ENCODE assay signal across 8 cellular contexts in the genomic region with DNA sequence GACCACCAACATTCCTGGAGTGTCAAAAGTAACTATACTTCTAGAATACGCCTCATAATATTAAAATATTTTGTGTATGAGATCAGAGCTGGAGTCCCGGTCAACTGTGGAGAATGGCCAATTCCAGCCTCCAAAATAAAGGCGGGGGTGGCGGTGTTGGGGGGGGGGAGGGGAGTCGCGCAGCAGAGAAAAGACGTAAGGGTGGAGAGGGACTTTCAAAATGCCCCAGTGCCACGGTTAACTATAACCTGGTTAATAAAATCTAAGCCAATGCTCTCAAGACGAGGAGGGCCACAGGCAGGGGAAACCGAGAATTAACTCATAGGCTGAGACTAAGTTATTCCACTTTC. TPM values are rescaled to one million over a fixed set of nuclear protein-coding genes. Genes with fewer than 3 reads are reported as not detected.
DNase-seq lines count a peak whose midpoint lies in the region; ATAC-seq and TF ChIP-seq lines count a peak whose summit lies in the region.

No MANE protein-coding gene starts in this region.

- no peaks in the 10 kb centered on the region for H3K9me3 Mint-ChIP-seq in chondrocyte (ENCODE audit: low read depth)

- H3K4me3 ChIP-seq in DOHH2 (ENCODE audit: low read length) (peak overlapping the region; percentile 82), H7 (ENCODE audit: insufficient read depth, low read depth, low read length) (peak overlapping the region; percentile 98), PC-3 (ENCODE audit: low read length) (peak overlapping the region; percentile 88), liver (ENCODE audit: low read depth in 1 of 3, low read length in 3 of 3) (peak overlapping the region; percentile 69 to 92 (median 83)), tibial artery (peak overlapping the region; percentile 90 to 95)

- H3K9ac ChIP-seq in PC-3 (ENCODE audit: low read length) (peak overlapping the region; percentile 99), liver (ENCODE audit: low read depth in 1 of 2, low read length in 2 of 2) (peak overlapping the region; percentile 90 to 97)

- POLR2A ChIA-PET in PC-3 (lab: Charles Lee; ENCODE audit: unreplicated experiment), result no interaction called here

- H3K79me2 ChIP-seq in DOHH2 (ENCODE audit: control insufficient read depth, low read length) (peaks cover 77% of the 10 kb centered on the region), PC-3 (ENCODE audit: low read length) (peaks cover 63% of the 10 kb centered on the region)

- no peaks in the 10 kb centered on the region for H3K36me3 Mint-ChIP-seq in chondrocyte (ENCODE audit: low read depth)

- no peaks in the 10 kb centered on the region for H3K9me2 ChIP-seq in DOHH2 (replicated peaks; ENCODE audit: control insufficient read depth, low read length)
- H3K9me2 ChIP-seq in PC-3 (replicated peaks; ENCODE audit: low read length), result no peaks in the 10 kb centered on the region

- H3K27me3 Mint-ChIP-seq in chondrocyte (ENCODE audit: low read depth), result no peaks in the 10 kb centered on the region

- H3F3A ChIP-seq in DOHH2 (ENCODE audit: control insufficient read depth, insufficient read depth), result peaks cover 16% of the 10 kb centered on the region
- H3F3A ChIP-seq in PC-3 (ENCODE audit: low read length, unreplicated experiment), result no peaks in the 10 kb centered on the region

- H3K4me2 ChIP-seq in DOHH2 (ENCODE audit: low read length) (peak overlapping the region; percentile 77), PC-3 (ENCODE audit: low read length) (peak overlapping the region; percentile 92)

- WGBS in liver, result under 1% methylated on average over 10 of the region's 10 CpGs

- CTCF ChIA-PET in PC-3 (lab: Charles Lee), result no interaction called here

- BruUV-seq in PC-3 (replicated peaks; lab: Mats Ljungman, UMichigan), result no TSS peak

- H3K4me3 Mint-ChIP-seq in chondrocyte (ENCODE audit: unreplicated experiment), result peak overlapping the region; percentile 87

- H3K36me3 ChIP-seq in DOHH2 (ENCODE audit: control insufficient read depth, low read length) (peaks cover 53% of the 10 kb centered on the region), H7 (replicated peaks; ENCODE audit: control insufficient read depth, insufficient read depth, low read length) (no peaks in the 10 kb centered on the region), PC-3 (ENCODE audit: low read depth, low read length) (no peaks in the 10 kb centered on the region), liver (ENCODE audit: control insufficient read depth in 4 of 4, insufficient read depth in 3 of 4, low read depth in 1 of 4, low read length in 3 of 4) (no peaks in the 10 kb centered on the region), tibial artery (no peaks in the 10 kb centered on the region)

- no peaks in the 10 kb centered on the region for H3K27me3 ChIP-seq in DOHH2 (ENCODE audit: control insufficient read depth, low read length)
- no peaks in the 10 kb centered on the region for H3K27me3 ChIP-seq in H7 (ENCODE audit: control insufficient read depth, insufficient read depth, low read length)
- no peaks in the 10 kb centered on the region for H3K27me3 ChIP-seq in PC-3 (ENCODE audit: low read length)
- no peaks in the 10 kb centered on the region for H3K27me3 ChIP-seq in liver (ENCODE audit: control insufficient read depth in 4 of 4, insufficient read depth in 4 of 4, low read length in 3 of 4)
- no peaks in the 10 kb centered on the region for H3K27me3 ChIP-seq in tibial artery

- no peak for TF ChIP-seq RAD21 in liver (IDR thresholded peaks at IDR 0.05)

- H2AFZ ChIP-seq in PC-3 (ENCODE audit: low read length), result peak overlapping the region; percentile 71

- DNase-seq in H7 (peak; percentile 76), PC-3 (peak; percentile 70), chondrocyte (ENCODE audit: low spot score) (no peak), tibial artery (peak; percentile 50 to 78), NCI-H510A treated with DMSO at 0.1 percent for 48 hours (lab: John Stamatoyannopoulos, UW) (no peak)
- no peak for DNase-seq in activated CD4-positive, alpha-beta T cell treated with anti-CD3 and anti-CD28 coated beads for 1 hour

- TF ChIP-seq CTCF in DOHH2 (IDR thresholded peaks at IDR 0.05; ENCODE audit: low read depth, low read length, poor library complexity, severe bottlenecking) (no peak), PC-3 (conservative IDR thresholded peaks at IDR 0.05; ENCODE audit: low read depth, low read length) (no peak), chondrocyte (IDR thresholded peaks at IDR 0.05) (peak; percentile 6), liver (IDR thresholded peaks at IDR 0.05; ENCODE audit: low read depth, low read length, missing input control) (no peak), tibial artery (IDR thresholded peaks at IDR 0.05) (no peak)

- H3K4me1 Mint-ChIP-seq in chondrocyte (ENCODE audit: low read depth), result peaks cover 45% of the 10 kb centered on the region

- intact Hi-C loops in PC-3 (cut with micrococcal nuclease), result loop anchor here (1.0 to 10.0 kb wide), 3 partner anchors 99 to 452 kb away; a partner anchor contains a TSS
- intact Hi-C loops in tibial artery (cut with DNase I; ENCODE audit: low total_unique reads), result loop anchor here (5.0 to 10.0 kb wide), 2 partner anchors 103 to 449 kb away; a partner anchor contains a TSS

- peak; percentile 11 for ATAC-seq in PC-3

- H3K9me3 ChIP-seq in DOHH2 (ENCODE audit: control insufficient read depth, insufficient read depth, low read length) (no peaks in the 10 kb centered on the region), PC-3 (ENCODE audit: low read length) (no peaks in the 10 kb centered on the region), liver (ENCODE audit: control insufficient read depth in 4 of 4, low read length in 3 of 4) (no peaks in the 10 kb centered on the region), tibial artery (no peaks in the 10 kb centered on the region)

- H3K4me1 ChIP-seq in DOHH2 (ENCODE audit: control insufficient read depth, low read length) (peaks cover 40% of the 10 kb centered on the region), PC-3 (ENCODE audit: insufficient read depth, low read length) (peaks cover 22% of the 10 kb centered on the region), liver (ENCODE audit: control insufficient read depth in 4 of 4, insufficient read depth in 4 of 4, low read length in 3 of 4) (peaks cover 7 to 24% (median 16%) of the 10 kb centered on the region in 4 donors), tibial artery (peaks cover 0 to 48% (median 37%) of the 10 kb centered on the region in 4 donors)

- peak overlapping the region; percentile 99 for H3K27ac Mint-ChIP-seq in chondrocyte (ENCODE audit: unreplicated experiment)

- H4K20me1 ChIP-seq in DOHH2 (ENCODE audit: control insufficient read depth, insufficient read depth, low read depth, low read length) (peaks cover 15% of the 10 kb centered on the region), PC-3 (ENCODE audit: low read length) (peaks cover 34% of the 10 kb centered on the region)

- peak overlapping the region; percentile 91 for H3K27ac ChIP-seq in DOHH2 (ENCODE audit: low read depth, low read length)
- peak overlapping the region; percentile 91 for H3K27ac ChIP-seq in PC-3 (ENCODE audit: low read length)
- H3K27ac ChIP-seq in liver (ENCODE audit: low read depth in 1 of 2, low read length in 2 of 2), result peak overlapping the region; percentile 97 to 100
- H3K27ac ChIP-seq in tibial artery, result peak overlapping the region; percentile 100

TF ChIP-seq in liver, 16 proteins besides CTCF, POLR2A, EP300 and RAD21 (continues in another document):
- TF ChIP-seq SP1 (IDR thresholded peaks at IDR 0.05), result no peak
- TF ChIP-seq, protein P1, sequence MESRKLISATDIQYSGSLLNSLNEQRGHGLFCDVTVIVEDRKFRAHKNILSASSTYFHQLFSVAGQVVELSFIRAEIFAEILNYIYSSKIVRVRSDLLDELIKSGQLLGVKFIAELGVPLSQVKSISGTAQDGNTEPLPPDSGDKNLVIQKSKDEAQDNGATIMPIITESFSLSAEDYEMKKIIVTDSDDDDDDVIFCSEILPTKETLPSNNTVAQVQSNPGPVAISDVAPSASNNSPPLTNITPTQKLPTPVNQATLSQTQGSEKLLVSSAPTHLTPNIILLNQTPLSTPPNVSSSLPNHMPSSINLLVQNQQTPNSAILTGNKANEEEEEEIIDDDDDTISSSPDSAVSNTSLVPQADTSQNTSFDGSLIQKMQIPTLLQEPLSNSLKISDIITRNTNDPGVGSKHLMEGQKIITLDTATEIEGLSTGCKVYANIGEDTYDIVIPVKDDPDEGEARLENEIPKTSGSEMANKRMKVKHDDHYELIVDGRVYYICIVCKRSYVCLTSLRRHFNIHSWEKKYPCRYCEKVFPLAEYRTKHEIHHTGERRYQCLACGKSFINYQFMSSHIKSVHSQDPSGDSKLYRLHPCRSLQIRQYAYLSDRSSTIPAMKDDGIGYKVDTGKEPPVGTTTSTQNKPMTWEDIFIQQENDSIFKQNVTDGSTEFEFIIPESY (IDR thresholded peaks at IDR 0.05), result no peak
- peak in 1 of 2 donors; percentile 29 for TF ChIP-seq EGR1 (IDR thresholded peaks at IDR 0.05; ENCODE audit: low read depth in 2 of 2)
- no peak for TF ChIP-seq FOXA2 (IDR thresholded peaks at IDR 0.05)
- TF ChIP-seq, protein P2, sequence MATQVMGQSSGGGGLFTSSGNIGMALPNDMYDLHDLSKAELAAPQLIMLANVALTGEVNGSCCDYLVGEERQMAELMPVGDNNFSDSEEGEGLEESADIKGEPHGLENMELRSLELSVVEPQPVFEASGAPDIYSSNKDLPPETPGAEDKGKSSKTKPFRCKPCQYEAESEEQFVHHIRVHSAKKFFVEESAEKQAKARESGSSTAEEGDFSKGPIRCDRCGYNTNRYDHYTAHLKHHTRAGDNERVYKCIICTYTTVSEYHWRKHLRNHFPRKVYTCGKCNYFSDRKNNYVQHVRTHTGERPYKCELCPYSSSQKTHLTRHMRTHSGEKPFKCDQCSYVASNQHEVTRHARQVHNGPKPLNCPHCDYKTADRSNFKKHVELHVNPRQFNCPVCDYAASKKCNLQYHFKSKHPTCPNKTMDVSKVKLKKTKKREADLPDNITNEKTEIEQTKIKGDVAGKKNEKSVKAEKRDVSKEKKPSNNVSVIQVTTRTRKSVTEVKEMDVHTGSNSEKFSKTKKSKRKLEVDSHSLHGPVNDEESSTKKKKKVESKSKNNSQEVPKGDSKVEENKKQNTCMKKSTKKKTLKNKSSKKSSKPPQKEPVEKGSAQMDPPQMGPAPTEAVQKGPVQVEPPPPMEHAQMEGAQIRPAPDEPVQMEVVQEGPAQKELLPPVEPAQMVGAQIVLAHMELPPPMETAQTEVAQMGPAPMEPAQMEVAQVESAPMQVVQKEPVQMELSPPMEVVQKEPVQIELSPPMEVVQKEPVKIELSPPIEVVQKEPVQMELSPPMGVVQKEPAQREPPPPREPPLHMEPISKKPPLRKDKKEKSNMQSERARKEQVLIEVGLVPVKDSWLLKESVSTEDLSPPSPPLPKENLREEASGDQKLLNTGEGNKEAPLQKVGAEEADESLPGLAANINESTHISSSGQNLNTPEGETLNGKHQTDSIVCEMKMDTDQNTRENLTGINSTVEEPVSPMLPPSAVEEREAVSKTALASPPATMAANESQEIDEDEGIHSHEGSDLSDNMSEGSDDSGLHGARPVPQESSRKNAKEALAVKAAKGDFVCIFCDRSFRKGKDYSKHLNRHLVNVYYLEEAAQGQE (IDR thresholded peaks at IDR 0.05), result no peak
- TF ChIP-seq HNF4A (conservative IDR thresholded peaks at IDR 0.05), result no peak

RNA-seq across cellular contexts. Expression of a gene that starts 1.3 kb away (rescaled TPM):
- total RNA-seq in H7 (2014; rRNA removed; shearing (Covaris generic)), result 48.0 and 55.2 TPM in 2 replicates
- total RNA-seq in PC-3 (2014; rRNA removed), result 48.3 and 48.5 TPM in 2 replicates
- 23.9 to 30.5 TPM (median 24.3 TPM) in 3 replicates for total RNA-seq in chondrocyte
- 10 to 100 TPM; 20.1 to 42.4 TPM for total RNA-seq in liver
- 1 to 10 TPM; 5.1 to 8.6 TPM for polyA plus RNA-seq in liver

Comparison
In these comparisons a context has a peak if more than half of its experiments do, and no peak if none do; other contexts are left out.
1. DNase-seq: peak in H7 (single experiment), PC-3 (single experiment) and tibial artery (2 of 2); none in chondrocyte (single experiment), activated CD4-positive, alpha-beta T cell treated with anti-CD3 and anti-CD28 coated beads for 1 hour (single experiment) and NCI-H510A treated with DMSO at 0.1 percent for 48 hours (single experiment).
2. Peak in every context shown above with its lines, with median percentiles within 50 percentile points of each other: H3K27ac ChIP-seq and H3K4me3 ChIP-seq.